ENCODE assay signal across 1 cellular context in genomic region chr1:40691538-40692428, GRCh38.
TF ChIP-seq lines count a peak whose summit lies in the region.

Gene NFYC (plus strand): TSS chr1:40691704. CDS start chr1:40738844, 47,140 bp downstream.

TF ChIP-seq in HepG2, 621 proteins besides CTCF, POLR2A, EP300 and RAD21 (continued from another document and continues in another):
- TF ChIP-seq, protein P1, sequence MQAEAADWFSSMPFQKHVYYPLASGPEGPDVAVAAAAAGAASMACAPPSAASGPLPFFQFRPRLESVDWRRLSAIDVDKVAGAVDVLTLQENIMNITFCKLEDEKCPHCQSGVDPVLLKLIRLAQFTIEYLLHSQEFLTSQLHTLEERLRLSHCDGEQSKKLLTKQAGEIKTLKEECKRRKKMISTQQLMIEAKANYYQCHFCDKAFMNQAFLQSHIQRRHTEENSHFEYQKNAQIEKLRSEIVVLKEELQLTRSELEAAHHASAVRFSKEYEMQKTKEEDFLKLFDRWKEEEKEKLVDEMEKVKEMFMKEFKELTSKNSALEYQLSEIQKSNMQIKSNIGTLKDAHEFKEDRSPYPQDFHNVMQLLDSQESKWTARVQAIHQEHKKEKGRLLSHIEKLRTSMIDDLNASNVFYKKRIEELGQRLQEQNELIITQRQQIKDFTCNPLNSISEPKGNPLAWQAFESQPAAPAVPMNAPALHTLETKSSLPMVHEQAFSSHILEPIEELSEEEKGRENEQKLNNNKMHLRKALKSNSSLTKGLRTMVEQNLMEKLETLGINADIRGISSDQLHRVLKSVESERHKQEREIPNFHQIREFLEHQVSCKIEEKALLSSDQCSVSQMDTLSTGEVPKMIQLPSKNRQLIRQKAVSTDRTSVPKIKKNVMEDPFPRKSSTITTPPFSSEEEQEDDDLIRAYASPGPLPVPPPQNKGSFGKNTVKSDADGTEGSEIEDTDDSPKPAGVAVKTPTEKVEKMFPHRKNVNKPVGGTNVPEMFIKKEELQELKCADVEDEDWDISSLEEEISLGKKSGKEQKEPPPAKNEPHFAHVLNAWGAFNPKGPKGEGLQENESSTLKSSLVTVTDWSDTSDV (CRISPR knock-in tag; IDR thresholded peaks at IDR 0.05): peak; percentile 78; the same call in 1 of the 2 replicates
- TF ChIP-seq ZNF326 (CRISPR knock-in tag; IDR thresholded peaks at IDR 0.05; ENCODE audit: borderline replicate concordance): no peak
- TF ChIP-seq ZBTB38 (CRISPR knock-in tag; IDR thresholded peaks at IDR 0.05): peak; percentile 61; the same call in 1 of the 2 replicates
- TF ChIP-seq POLR2AphosphoS2 (IDR thresholded peaks at IDR 0.05; ENCODE audit: low read depth, low read length): no peak
- TF ChIP-seq CEBPB (IDR thresholded peaks at IDR 0.05; ENCODE audit: borderline replicate concordance, low read depth, low read length): no peak
- TF ChIP-seq ZNF337 (CRISPR knock-in tag; IDR thresholded peaks at IDR 0.05; ENCODE audit: borderline replicate concordance, low read depth): peak; percentile 73; the same call in 1 of the 2 replicates
- TF ChIP-seq SSRP1 (CRISPR knock-in tag; IDR thresholded peaks at IDR 0.05): no peak
- TF ChIP-seq, protein P2, sequence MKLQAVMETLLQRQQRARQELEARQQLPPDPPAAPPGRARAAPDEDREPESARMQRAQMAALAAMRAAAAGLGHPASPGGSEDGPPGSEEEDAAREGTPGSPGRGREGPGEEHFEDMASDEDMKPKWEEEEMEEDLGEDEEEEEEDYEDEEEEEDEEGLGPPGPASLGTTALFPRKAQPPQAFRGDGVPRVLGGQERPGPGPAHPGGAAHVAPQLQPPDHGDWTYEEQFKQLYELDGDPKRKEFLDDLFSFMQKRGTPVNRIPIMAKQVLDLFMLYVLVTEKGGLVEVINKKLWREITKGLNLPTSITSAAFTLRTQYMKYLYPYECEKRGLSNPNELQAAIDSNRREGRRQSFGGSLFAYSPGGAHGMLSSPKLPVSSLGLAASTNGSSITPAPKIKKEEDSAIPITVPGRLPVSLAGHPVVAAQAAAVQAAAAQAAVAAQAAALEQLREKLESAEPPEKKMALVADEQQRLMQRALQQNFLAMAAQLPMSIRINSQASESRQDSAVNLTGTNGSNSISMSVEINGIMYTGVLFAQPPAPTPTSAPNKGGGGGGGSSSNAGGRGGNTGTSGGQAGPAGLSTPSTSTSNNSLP (IDR thresholded peaks at IDR 0.05; ENCODE audit: low read depth, low read length): 0 out of 2 replicates have a peak, but pooled peaks have one; percentile 26
- TF ChIP-seq ZNF629 (CRISPR knock-in tag; conservative IDR thresholded peaks at IDR 0.05): no peak
- TF ChIP-seq KLF11 (CRISPR knock-in tag; IDR thresholded peaks at IDR 0.05): peak; percentile 25; the same call in 1 of the 2 replicates
- TF ChIP-seq NR2F1 (CRISPR knock-in tag; IDR thresholded peaks at IDR 0.05): no peak; a peak in 1 of 4 replicates
- peak; percentile 87; the same call in 1 of the 2 replicates for TF ChIP-seq ZNF251 (CRISPR knock-in tag; IDR thresholded peaks at IDR 0.05)
- TF ChIP-seq ATF1 (CRISPR knock-in tag; IDR thresholded peaks at IDR 0.05): peak; percentile 62; the same call in 1 of the 2 replicates
- peak; percentile 87 for TF ChIP-seq ZNF678 (CRISPR knock-in tag; IDR thresholded peaks at IDR 0.05)
- TF ChIP-seq PAWR (CRISPR knock-in tag; IDR thresholded peaks at IDR 0.05; ENCODE audit: borderline replicate concordance): 0 out of 2 replicates have a peak, but pooled peaks have one; percentile 63
- TF ChIP-seq ZNF556 (CRISPR knock-in tag; IDR thresholded peaks at IDR 0.05; ENCODE audit: borderline replicate concordance): peak; percentile 91; the same call in 1 of the 2 replicates
- peak; percentile 98 for TF ChIP-seq CHCHD3 (CRISPR knock-in tag; IDR thresholded peaks at IDR 0.05)
- TF ChIP-seq ZNF614 (CRISPR knock-in tag; IDR thresholded peaks at IDR 0.05; ENCODE audit: borderline replicate concordance): peak; percentile 73
- TF ChIP-seq CBX5 (CRISPR knock-in tag; IDR thresholded peaks at IDR 0.05; ENCODE audit: borderline replicate concordance): peak; percentile 78
- peak; percentile 76; the same call in 1 of the 2 replicates for TF ChIP-seq GZF1 (CRISPR knock-in tag; IDR thresholded peaks at IDR 0.05)
- peak; percentile 98 for TF ChIP-seq ZMYM4 (CRISPR knock-in tag; IDR thresholded peaks at IDR 0.05)
- peak; percentile 86 for TF ChIP-seq HDAC1 (CRISPR knock-in tag; IDR thresholded peaks at IDR 0.05)
- TF ChIP-seq ATF4 (CRISPR knock-in tag; IDR thresholded peaks at IDR 0.05): peak in 1 of 2 experiments; percentile 7; a peak in 1 of 4 replicates
- TF ChIP-seq, protein P3, sequence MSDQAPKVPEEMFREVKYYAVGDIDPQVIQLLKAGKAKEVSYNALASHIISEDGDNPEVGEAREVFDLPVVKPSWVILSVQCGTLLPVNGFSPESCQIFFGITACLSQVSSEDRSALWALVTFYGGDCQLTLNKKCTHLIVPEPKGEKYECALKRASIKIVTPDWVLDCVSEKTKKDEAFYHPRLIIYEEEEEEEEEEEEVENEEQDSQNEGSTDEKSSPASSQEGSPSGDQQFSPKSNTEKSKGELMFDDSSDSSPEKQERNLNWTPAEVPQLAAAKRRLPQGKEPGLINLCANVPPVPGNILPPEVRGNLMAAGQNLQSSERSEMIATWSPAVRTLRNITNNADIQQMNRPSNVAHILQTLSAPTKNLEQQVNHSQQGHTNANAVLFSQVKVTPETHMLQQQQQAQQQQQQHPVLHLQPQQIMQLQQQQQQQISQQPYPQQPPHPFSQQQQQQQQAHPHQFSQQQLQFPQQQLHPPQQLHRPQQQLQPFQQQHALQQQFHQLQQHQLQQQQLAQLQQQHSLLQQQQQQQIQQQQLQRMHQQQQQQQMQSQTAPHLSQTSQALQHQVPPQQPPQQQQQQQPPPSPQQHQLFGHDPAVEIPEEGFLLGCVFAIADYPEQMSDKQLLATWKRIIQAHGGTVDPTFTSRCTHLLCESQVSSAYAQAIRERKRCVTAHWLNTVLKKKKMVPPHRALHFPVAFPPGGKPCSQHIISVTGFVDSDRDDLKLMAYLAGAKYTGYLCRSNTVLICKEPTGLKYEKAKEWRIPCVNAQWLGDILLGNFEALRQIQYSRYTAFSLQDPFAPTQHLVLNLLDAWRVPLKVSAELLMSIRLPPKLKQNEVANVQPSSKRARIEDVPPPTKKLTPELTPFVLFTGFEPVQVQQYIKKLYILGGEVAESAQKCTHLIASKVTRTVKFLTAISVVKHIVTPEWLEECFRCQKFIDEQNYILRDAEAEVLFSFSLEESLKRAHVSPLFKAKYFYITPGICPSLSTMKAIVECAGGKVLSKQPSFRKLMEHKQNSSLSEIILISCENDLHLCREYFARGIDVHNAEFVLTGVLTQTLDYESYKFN (CRISPR knock-in tag; conservative IDR thresholded peaks at IDR 0.05): peak; percentile 82
- peak; percentile 38; the same call in 1 of the 2 replicates for TF ChIP-seq TBX3 (IDR thresholded peaks at IDR 0.05; ENCODE audit: borderline replicate concordance)
- no peak; the same call in 1 of the 2 replicates for TF ChIP-seq ZBED4 (CRISPR knock-in tag; IDR thresholded peaks at IDR 0.05; ENCODE audit: borderline replicate concordance)
- TF ChIP-seq ZNF335 (CRISPR knock-in tag; IDR thresholded peaks at IDR 0.05): no peak; the same call in none of the 2 replicates
- TF ChIP-seq HDAC2 (CRISPR knock-in tag; IDR thresholded peaks at IDR 0.05): peak; percentile 63
- TF ChIP-seq POGK (CRISPR knock-in tag; conservative IDR thresholded peaks at IDR 0.05): peak; percentile 89
- TF ChIP-seq FUBP1 (CRISPR knock-in tag; IDR thresholded peaks at IDR 0.05; ENCODE audit: borderline replicate concordance): no peak
- TF ChIP-seq STAG1 (CRISPR knock-in tag; IDR thresholded peaks at IDR 0.05): no peak
- TF ChIP-seq ZNF766 (CRISPR knock-in tag; IDR thresholded peaks at IDR 0.05; ENCODE audit: borderline replicate concordance): peak; percentile 80; the same call in 1 of the 2 replicates
- peak; percentile 63 for TF ChIP-seq ZBTB21 (CRISPR knock-in tag; IDR thresholded peaks at IDR 0.05)
- no peak for TF ChIP-seq MAF1 (CRISPR knock-in tag; IDR thresholded peaks at IDR 0.05; ENCODE audit: borderline replicate concordance)
- TF ChIP-seq, protein P4, sequence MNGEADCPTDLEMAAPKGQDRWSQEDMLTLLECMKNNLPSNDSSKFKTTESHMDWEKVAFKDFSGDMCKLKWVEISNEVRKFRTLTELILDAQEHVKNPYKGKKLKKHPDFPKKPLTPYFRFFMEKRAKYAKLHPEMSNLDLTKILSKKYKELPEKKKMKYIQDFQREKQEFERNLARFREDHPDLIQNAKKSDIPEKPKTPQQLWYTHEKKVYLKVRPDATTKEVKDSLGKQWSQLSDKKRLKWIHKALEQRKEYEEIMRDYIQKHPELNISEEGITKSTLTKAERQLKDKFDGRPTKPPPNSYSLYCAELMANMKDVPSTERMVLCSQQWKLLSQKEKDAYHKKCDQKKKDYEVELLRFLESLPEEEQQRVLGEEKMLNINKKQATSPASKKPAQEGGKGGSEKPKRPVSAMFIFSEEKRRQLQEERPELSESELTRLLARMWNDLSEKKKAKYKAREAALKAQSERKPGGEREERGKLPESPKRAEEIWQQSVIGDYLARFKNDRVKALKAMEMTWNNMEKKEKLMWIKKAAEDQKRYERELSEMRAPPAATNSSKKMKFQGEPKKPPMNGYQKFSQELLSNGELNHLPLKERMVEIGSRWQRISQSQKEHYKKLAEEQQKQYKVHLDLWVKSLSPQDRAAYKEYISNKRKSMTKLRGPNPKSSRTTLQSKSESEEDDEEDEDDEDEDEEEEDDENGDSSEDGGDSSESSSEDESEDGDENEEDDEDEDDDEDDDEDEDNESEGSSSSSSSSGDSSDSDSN (CRISPR knock-in tag; IDR thresholded peaks at IDR 0.05): peak; percentile 73
- no peak for TF ChIP-seq ZNF549 (CRISPR knock-in tag; IDR thresholded peaks at IDR 0.05)
- TF ChIP-seq MYC (CRISPR knock-in tag; IDR thresholded peaks at IDR 0.05; ENCODE audit: borderline replicate concordance): peak; percentile 93
- peak; percentile 97 for TF ChIP-seq KDM2A (CRISPR knock-in tag; IDR thresholded peaks at IDR 0.05; ENCODE audit: borderline replicate concordance, low read depth)
- TF ChIP-seq ZNF883 (CRISPR knock-in tag; IDR thresholded peaks at IDR 0.05; ENCODE audit: not compliant biosample characterization): peak; percentile 90
- TF ChIP-seq HHEX (CRISPR knock-in tag; IDR thresholded peaks at IDR 0.05): no peak
- peak; percentile 76; the same call in 1 of the 2 replicates for TF ChIP-seq SAFB2 (CRISPR knock-in tag; IDR thresholded peaks at IDR 0.05; ENCODE audit: borderline replicate concordance, low read depth)
